ENCODE assay signal across 9 cellular contexts in the genomic region with DNA sequence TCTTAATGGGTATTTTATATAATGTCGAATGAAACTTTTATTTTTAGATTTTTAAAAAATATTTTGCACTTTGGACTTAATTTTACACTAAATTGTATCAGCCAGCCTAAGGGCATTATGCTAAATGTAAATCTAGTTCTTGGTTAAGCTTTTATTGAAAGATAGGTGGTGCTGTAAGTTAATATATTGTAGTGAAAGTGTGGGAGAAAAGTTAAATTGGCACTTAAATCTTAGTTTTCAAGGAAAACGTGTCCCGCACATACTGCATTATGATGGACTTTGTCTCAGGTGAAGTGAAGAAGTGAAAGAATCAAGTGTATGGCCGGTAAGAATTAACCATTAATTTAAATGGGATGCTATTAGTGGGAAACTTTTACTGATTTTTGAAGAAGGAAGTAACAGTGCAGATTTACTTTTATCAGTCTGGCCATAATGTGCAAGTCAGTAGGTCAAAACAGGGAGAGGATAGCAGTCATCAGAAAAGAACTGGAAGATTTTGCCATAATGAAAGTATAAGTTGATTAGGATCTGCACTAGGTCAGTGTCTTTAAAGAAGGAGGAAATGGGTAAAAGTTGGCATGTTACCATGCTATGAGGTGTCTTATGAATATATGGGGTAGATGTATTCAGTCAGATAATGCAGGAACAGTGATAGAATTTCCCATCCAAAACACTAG.
DNase-seq lines count a peak whose midpoint lies in the region; ATAC-seq and TF ChIP-seq lines count a peak whose summit lies in the region.
"Had no signal": no experiment of that assay in that cellular context is flagged by ENCODE, and none has a peak within 500 bp of the region (broad histone marks: within the 10 kb centered on the region; RNA-seq: fewer than 3 reads in every experiment).

No MANE protein-coding gene starts in this region.

- H3K9me3 Mint-ChIP-seq in natural killer cell treated with Interleukin-12 subunit alpha and Interleukin-12 subunit beta and Interleukin-15 and Interleukin-18, amount 100 ng/mL, for 72 hours, result no peaks in the 10 kb centered on the region
- H3K9me3 Mint-ChIP-seq in activated naive CD4-positive, alpha-beta T cell treated with anti-CD3 and anti-CD28 coated beads, Interleukin-2, amount 10 ng/mL, durations not matched to agents 7 days and 5 days, result no peaks in the 10 kb centered on the region

- TF ChIP-seq CTCF in NB4 (IDR thresholded peaks at IDR 0.05; ENCODE audit: low read depth, low read length), result no peak
- TF ChIP-seq CTCF in cardiac fibroblast (IDR thresholded peaks at IDR 0.05; ENCODE audit: low read depth, low read length), result peak; percentile 34

- H3K4me3 Mint-ChIP-seq in natural killer cell treated with Interleukin-12 subunit alpha and Interleukin-12 subunit beta and Interleukin-15 and Interleukin-18, amount 100 ng/mL, for 72 hours, result peak overlapping the region; percentile 64
- no peak overlapping the region for H3K4me3 Mint-ChIP-seq in activated naive CD4-positive, alpha-beta T cell treated with anti-CD3 and anti-CD28 coated beads, Interleukin-2, amount 10 ng/mL, durations not matched to agents 7 days and 5 days

- CTCF ChIA-PET in activated naive CD4-positive, alpha-beta T cell treated with anti-CD3 and anti-CD28 coated beads, Interleukin-2, amount 10 ng/mL, durations not matched to agents 7 days and 5 days (lab: Charles Lee), result interaction anchor here (0.7 to 1.7 kb wide), 10 partner anchors 71 to 397 kb away, joined by 3 to 9 read pairs (median 4); no protein-coding TSS in a partner anchor

- no peak for TF ChIP-seq POLR2A in NB4 (IDR thresholded peaks at IDR 0.05; ENCODE audit: extremely low read depth, insufficient read length)

- ATAC-seq in natural killer cell treated with Interleukin-12 subunit alpha and Interleukin-12 subunit beta and Interleukin-15 and Interleukin-18, amount 100 ng/mL, for 72 hours, result peak in 1 of 2 donors; percentile 31
- no peak for ATAC-seq in HG03354 (IDR thresholded peaks at IDR 0.05; ENCODE audit: poor library complexity, severe bottlenecking, unreplicated experiment)
- no peak for ATAC-seq in HG03342 (IDR thresholded peaks at IDR 0.05; ENCODE audit: unreplicated experiment)

- peaks cover 14 to 28% of the 10 kb centered on the region in 2 donors for H3K4me1 Mint-ChIP-seq in natural killer cell treated with Interleukin-12 subunit alpha and Interleukin-12 subunit beta and Interleukin-15 and Interleukin-18, amount 100 ng/mL, for 72 hours (ENCODE audit: low read depth in 2 of 2)
- peaks cover 20% of the 10 kb centered on the region for H3K4me1 Mint-ChIP-seq in activated naive CD4-positive, alpha-beta T cell treated with anti-CD3 and anti-CD28 coated beads, Interleukin-2, amount 10 ng/mL, durations not matched to agents 7 days and 5 days

- no peaks in the 10 kb centered on the region for H3K27me3 Mint-ChIP-seq in natural killer cell treated with Interleukin-12 subunit alpha and Interleukin-12 subunit beta and Interleukin-15 and Interleukin-18, amount 100 ng/mL, for 72 hours
- H3K27me3 Mint-ChIP-seq in activated naive CD4-positive, alpha-beta T cell treated with anti-CD3 and anti-CD28 coated beads, Interleukin-2, amount 10 ng/mL, durations not matched to agents 7 days and 5 days, result no peaks in the 10 kb centered on the region

- H3K4me3 ChIP-seq in NB4 (ENCODE audit: low read depth, low read length) (no peak overlapping the region), cardiac fibroblast (replicated peaks in 1 of 2; ENCODE audit: low read depth in 2 of 2, low read length in 2 of 2) (no peak overlapping the region)
- H3K4me3 ChIP-seq: SK-N-MC had no signal

- H3K27ac Mint-ChIP-seq in natural killer cell treated with Interleukin-12 subunit alpha and Interleukin-12 subunit beta and Interleukin-15 and Interleukin-18, amount 100 ng/mL, for 72 hours, result peak overlapping the region; percentile 26 to 70
- H3K27ac Mint-ChIP-seq in activated naive CD4-positive, alpha-beta T cell treated with anti-CD3 and anti-CD28 coated beads, Interleukin-2, amount 10 ng/mL, durations not matched to agents 7 days and 5 days, result no peak overlapping the region

- DNase-seq in Daoy (ENCODE audit: low read depth) (peak; percentile 53), NB4 (ENCODE audit: low read depth) (peak; percentile 43), cardiac fibroblast (ENCODE audit: low read depth in 2 of 2) (peak; percentile 61 to 69), NCI-H1930 (lab: John Stamatoyannopoulos, UW) (no peak)
- no peak for DNase-seq in natural killer cell treated with Interleukin-12 subunit alpha and Interleukin-12 subunit beta and Interleukin-15 and Interleukin-18, amount 100 ng/mL, for 72 hours (ENCODE audit: low spot score)
- no peak for DNase-seq in activated naive CD4-positive, alpha-beta T cell treated with anti-CD3 and anti-CD28 coated beads, Interleukin-2, amount 10 ng/mL, durations not matched to agents 7 days and 5 days

- H3K36me3 Mint-ChIP-seq in natural killer cell treated with Interleukin-12 subunit alpha and Interleukin-12 subunit beta and Interleukin-15 and Interleukin-18, amount 100 ng/mL, for 72 hours, result peaks cover 4% of the 10 kb centered on the region
- peaks cover 7% of the 10 kb centered on the region for H3K36me3 Mint-ChIP-seq in activated naive CD4-positive, alpha-beta T cell treated with anti-CD3 and anti-CD28 coated beads, Interleukin-2, amount 10 ng/mL, durations not matched to agents 7 days and 5 days

Comparison
In these comparisons a context has a peak if more than half of its experiments do, and no peak if none do; other contexts are left out.
1. DNase-seq: peak in Daoy (single experiment), NB4 (single experiment) and cardiac fibroblast (2 of 2); none in natural killer cell treated with Interleukin-12 subunit alpha and Interleukin-12 subunit beta and Interleukin-15 and Interleukin-18, amount 100 ng/mL, for 72 hours (single experiment), activated naive CD4-positive, alpha-beta T cell treated with anti-CD3 and anti-CD28 coated beads, Interleukin-2, amount 10 ng/mL, durations not matched to agents 7 days and 5 days (single experiment) and NCI-H1930 (0 of 2).